Comparison of ENCODE assay signal across 33 cellular contexts in the genomic region with DNA sequence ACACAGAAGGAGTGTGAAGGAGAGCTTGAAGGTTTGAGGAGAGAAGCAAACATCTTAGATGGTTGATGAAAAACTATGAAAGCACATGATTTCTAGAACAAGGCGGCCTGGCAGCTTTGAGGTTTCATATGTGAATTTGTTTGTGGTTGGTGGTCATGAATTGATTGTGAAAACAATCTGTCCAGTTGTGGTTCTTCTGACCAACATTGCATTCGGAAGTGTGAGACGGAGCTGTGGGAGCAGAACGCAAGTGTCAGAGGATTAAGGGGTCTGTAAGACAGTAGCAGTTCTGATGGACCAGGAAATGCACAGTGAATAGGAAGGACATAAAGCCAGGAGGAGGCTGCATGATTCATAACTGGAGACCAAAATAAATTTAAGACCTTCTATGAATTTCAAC.
"Had no signal": no experiment of that assay in that cellular context is flagged by ENCODE, and none has a peak within 500 bp of the region (broad histone marks: within the 10 kb centered on the region; RNA-seq: fewer than 3 reads in every experiment).

No MANE protein-coding gene starts in this region.

- H3K27me3 Mint-ChIP-seq: activated B cell treated with CpG ODN at 0.5 μM for 24 hours; activated CD4-positive, alpha-beta memory T cell treated with anti-CD3 and anti-CD28 coated beads, Interleukin-2, amount 10 ng/mL, durations not matched to agents 7 days and 5 days; activated CD8-positive, alpha-beta memory T cell treated with anti-CD3 and anti-CD28 coated beads, Interleukin-2, amount 10 ng/mL, durations not matched to agents 7 days and 5 days; activated naive CD8-positive, alpha-beta T cell treated with anti-CD3 and anti-CD28 coated beads for 36 hours; activated T-helper 17 cell treated with anti-CD3 and anti-CD28 coated beads, Interleukin-2, amount 50 U/mL, for 72 hours; central memory CD8-positive, alpha-beta T cell had no signal

- H3K9me3 ChIP-seq: colonic mucosa, SJCRH30 had no signal

- H3K4me1 ChIP-seq: colonic mucosa had no signal

- H3K9me3 Mint-ChIP-seq: activated B cell treated with CpG ODN at 0.5 μM for 24 hours; activated T-helper 17 cell treated with anti-CD3 and anti-CD28 coated beads, Interleukin-2, amount 50 U/mL, for 72 hours had no signal

- H3K4me1 Mint-ChIP-seq: activated B cell treated with CpG ODN at 0.5 μM for 24 hours; activated CD4-positive, alpha-beta memory T cell treated with anti-CD3 and anti-CD28 coated beads, Interleukin-2, amount 10 ng/mL, durations not matched to agents 7 days and 5 days; activated CD8-positive, alpha-beta memory T cell treated with anti-CD3 and anti-CD28 coated beads, Interleukin-2, amount 10 ng/mL, durations not matched to agents 7 days and 5 days; activated naive CD8-positive, alpha-beta T cell treated with anti-CD3 and anti-CD28 coated beads for 36 hours; activated T-helper 17 cell treated with anti-CD3 and anti-CD28 coated beads, Interleukin-2, amount 50 U/mL, for 72 hours; central memory CD8-positive, alpha-beta T cell had no signal

- H3K27me3 ChIP-seq: cardiac muscle cell, colonic mucosa, SJCRH30 had no signal

- ATAC-seq: activated CD8-positive, alpha-beta memory T cell treated with anti-CD3 and anti-CD28 coated beads, Interleukin-2, amount 10 ng/mL, durations not matched to agents 7 days and 5 days; activated T-cell treated with anti-CD3 and anti-CD28 coated beads, Interleukin-2, amount 50 U/mL, for 72 hours; activated T-helper 17 cell treated with anti-CD3 and anti-CD28 coated beads, Interleukin-2, amount 50 U/mL, for 72 hours; Panc1 had no signal

- H3K4me3 Mint-ChIP-seq: activated B cell treated with CpG ODN at 0.5 μM for 24 hours; activated CD4-positive, alpha-beta memory T cell treated with anti-CD3 and anti-CD28 coated beads, Interleukin-2, amount 10 ng/mL, durations not matched to agents 7 days and 5 days; activated CD8-positive, alpha-beta memory T cell treated with anti-CD3 and anti-CD28 coated beads, Interleukin-2, amount 10 ng/mL, durations not matched to agents 7 days and 5 days; activated naive CD8-positive, alpha-beta T cell treated with anti-CD3 and anti-CD28 coated beads for 36 hours; activated T-cell treated with anti-CD3 and anti-CD28 coated beads, Interleukin-2, amount 50 U/mL, for 72 hours; activated T-helper 17 cell treated with anti-CD3 and anti-CD28 coated beads, Interleukin-2, amount 50 U/mL, for 72 hours; central memory CD8-positive, alpha-beta T cell had no signal

- DNase-seq: activated B cell treated with CpG ODN at 0.5 μM for 24 hours; activated CD4-positive, alpha-beta memory T cell treated with anti-CD3 and anti-CD28 coated beads, Interleukin-2, amount 10 ng/mL, durations not matched to agents 7 days and 5 days; activated CD4-positive, alpha-beta T cell treated with anti-CD3 and anti-CD28 coated beads for 4 hours; activated CD4-positive, CD25-positive, alpha-beta regulatory T cell treated with anti-CD3 and anti-CD28 coated beads, Interleukin-2, amount 50 U/mL, for 72 hours; activated CD8-positive, alpha-beta memory T cell treated with anti-CD3 and anti-CD28 coated beads for 24 hours; activated CD8-positive, alpha-beta memory T cell treated with anti-CD3 and anti-CD28 coated beads, Interleukin-2, amount 10 ng/mL, durations not matched to agents 7 days and 5 days; activated CD8-positive, alpha-beta memory T cell treated with anti-CD3 and anti-CD28 coated beads, Interleukin-2, amount 50 U/mL, for 48 hours; activated effector memory CD4-positive, alpha-beta T cell treated with anti-CD3 and anti-CD28 coated beads, Interleukin-2, amount 50 U/mL, for 16 hours; activated naive CD4-positive, alpha-beta T cell; activated naive CD4-positive, alpha-beta T cell treated with anti-CD3 and anti-CD28 coated beads, Interleukin-2, amount 50 U/mL, for 16 hours; activated naive CD8-positive, alpha-beta T cell treated with anti-CD3 and anti-CD28 coated beads for 36 hours; activated T-cell treated with anti-CD3 and anti-CD28 coated beads, Interleukin-2, amount 50 U/mL, for 72 hours; amniotic stem cell; aorta; colonic mucosa; NCI-H1048; NCI-H1105 treated with DMSO at 0.1 percent for 48 hours; NCI-H1436; NCI-H1694; NCI-H1930; NCI-H2081 treated with DMSO at 0.1 percent for 48 hours; NCI-H226; NCI-H524 treated with DMSO at 0.1 percent for 48 hours; NK-92 treated with Interleukin-12 subunit alpha and Interleukin-12 subunit beta, amount 100 ng/mL, for 24 hours; SHP77; SJCRH30; T1000 had no signal

- H3K4me3 ChIP-seq: cardiac muscle cell, colonic mucosa, SJCRH30, SK-N-MC had no signal

- H3K36me3 Mint-ChIP-seq: activated CD8-positive, alpha-beta memory T cell treated with anti-CD3 and anti-CD28 coated beads, Interleukin-2, amount 10 ng/mL, durations not matched to agents 7 days and 5 days; activated naive CD8-positive, alpha-beta T cell treated with anti-CD3 and anti-CD28 coated beads for 36 hours had no signal

- H3K27ac Mint-ChIP-seq: activated B cell treated with CpG ODN at 0.5 μM for 24 hours; activated CD4-positive, alpha-beta memory T cell treated with anti-CD3 and anti-CD28 coated beads, Interleukin-2, amount 10 ng/mL, durations not matched to agents 7 days and 5 days; activated CD8-positive, alpha-beta memory T cell treated with anti-CD3 and anti-CD28 coated beads, Interleukin-2, amount 10 ng/mL, durations not matched to agents 7 days and 5 days; activated naive CD8-positive, alpha-beta T cell treated with anti-CD3 and anti-CD28 coated beads for 36 hours; activated T-cell treated with anti-CD3 and anti-CD28 coated beads, Interleukin-2, amount 50 U/mL, for 72 hours; activated T-helper 17 cell treated with anti-CD3 and anti-CD28 coated beads, Interleukin-2, amount 50 U/mL, for 72 hours had no signal

- H3K36me3 ChIP-seq: cardiac muscle cell, colonic mucosa, SJCRH30 had no signal

- H3K27ac ChIP-seq: cardiac muscle cell, colonic mucosa, SJCRH30, SK-N-MC, VCaP had no signal
